In the genomic region with DNA sequence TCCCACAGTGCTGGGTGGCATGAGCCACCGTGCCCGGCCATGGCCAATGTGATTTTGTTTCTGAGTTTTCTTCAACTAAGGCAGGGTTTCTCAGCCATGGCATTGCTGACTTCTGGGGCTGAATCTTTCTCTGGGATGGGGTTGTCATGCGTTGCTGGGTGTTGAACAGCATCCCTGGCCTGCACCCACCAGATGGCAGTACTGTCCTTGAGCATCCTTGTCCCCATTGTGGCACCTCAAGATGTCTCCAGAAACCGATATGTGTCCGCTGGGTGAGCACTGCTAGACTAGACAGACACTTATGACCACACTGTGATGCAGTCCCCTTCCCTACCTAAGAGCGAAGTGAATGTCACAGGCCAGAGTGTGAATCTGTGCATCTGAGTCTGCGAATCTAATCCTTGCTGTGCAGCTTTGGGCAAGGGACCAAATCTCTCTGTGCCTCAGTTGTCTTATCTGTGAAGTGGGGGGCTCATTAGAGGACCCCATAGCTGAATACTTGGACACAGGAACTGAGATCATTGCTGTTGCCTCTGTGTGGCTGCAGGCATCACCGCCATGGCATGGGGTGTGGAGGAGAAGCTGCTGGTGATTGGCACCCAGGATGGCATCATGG, we compare ENCODE assay signal across 8 cellular contexts. TPM values are rescaled to one million over a fixed set of nuclear protein-coding genes. Genes with fewer than 3 reads are reported as not detected.
DNase-seq lines count a peak whose midpoint lies in the region; ATAC-seq and TF ChIP-seq lines count a peak whose summit lies in the region.

No MANE protein-coding gene starts in this region.

- H3K4me1 ChIP-seq in SK-N-SH (ENCODE audit: control insufficient read depth in 1 of 2, insufficient read depth in 2 of 2, low read depth in 1 of 2, low read length in 1 of 2): no peaks in the 10 kb centered on the region

- no peaks in the 10 kb centered on the region for H3F3A ChIP-seq in SK-N-SH (replicated peaks; ENCODE audit: insufficient read depth)

- no peak overlapping the region for H3K4me2 ChIP-seq in SK-N-SH

- H3K9me3 ChIP-seq in SK-N-SH: no peaks in the 10 kb centered on the region

- no peak overlapping the region for H3K9ac ChIP-seq in SK-N-SH

- no peaks in the 10 kb centered on the region for H3K9me2 ChIP-seq in SK-N-SH

- no peaks in the 10 kb centered on the region for H3K36me3 ChIP-seq in SK-N-SH (replicated peaks in 1 of 2; ENCODE audit: control insufficient read depth in 1 of 2, insufficient read depth in 2 of 2, low read length in 1 of 2)

- no peak for ATAC-seq in HG02870 (IDR thresholded peaks at IDR 0.05; ENCODE audit: unreplicated experiment)
- ATAC-seq in GM21723 (IDR thresholded peaks at IDR 0.05; ENCODE audit: unreplicated experiment): no peak

- CTCF ChIA-PET in SK-N-SH (lab: Yijun Ruan, JAX): interaction anchor here (0.6 to 4.2 kb wide), 5 partner anchors 9 to 279 kb away, joined by 3 to 28 read pairs (median 4); no protein-coding TSS in a partner anchor

- H3K4me3 ChIP-seq in SK-N-SH (ENCODE audit: low read depth in 2 of 2, low read length in 1 of 2): peak overlapping the region in 1 of 2 experiments; percentile 12; a peak in 1 of 4 replicates

- H3K27ac ChIP-seq in SK-N-SH (ENCODE audit: low read depth in 2 of 2, low read length in 1 of 2): no peak overlapping the region

- TF ChIP-seq RAD21 in SK-N-SH (IDR thresholded peaks at IDR 0.05; ENCODE audit: low read length): peak; percentile 72

- 17% methylated on average over 6 of the region's 8 CpGs for WGBS in SK-N-SH (ENCODE audit: low lambda C conversion rate)

- peak; percentile 9 for DNase-seq in DMS79 (lab: John Stamatoyannopoulos, UW)
- peak in 59 of 76 experiments; percentile 6 to 81 (median 46) for DNase-seq in HUDEP-2 (lab: John Stamatoyannopoulos, UW; ENCODE audit: unreplicated experiment in 76 of 76)
- DNase-seq in SK-N-SH: peak; percentile 52
- peak; percentile 4 for DNase-seq in amniotic stem cell (lab: John Stamatoyannopoulos, UW)
- peak; percentile 17 for DNase-seq in inferior parietal cortex (ENCODE audit: extremely low spot score)
- DNase-seq in stimulated activated CD4-positive, alpha-beta T cell treated with anti-CD3 and anti-CD28 coated beads, TNF-alpha, amount 100 ng/mL, for 48 hours (ENCODE audit: low read depth in 3 of 3): peak; percentile 20 to 29 (median 23)

- TF ChIP-seq EP300 in SK-N-SH (IDR thresholded peaks at IDR 0.05; ENCODE audit: borderline replicate concordance in 1 of 2, low read depth in 1 of 2, low read length in 1 of 2): no peak

- H3K27me3 ChIP-seq in SK-N-SH (ENCODE audit: insufficient read depth): peaks cover 14% of the 10 kb centered on the region; the same call in 1 of the 2 replicates

- H3K79me2 ChIP-seq in SK-N-SH (ENCODE audit: insufficient read depth): no peaks in the 10 kb centered on the region

- POLR2A ChIA-PET in SK-N-SH (lab: Yijun Ruan, JAX): no interaction called here

- no peak overlapping the region for H2AFZ ChIP-seq in SK-N-SH (ENCODE audit: low read depth)

- no peaks in the 10 kb centered on the region for H4K20me1 ChIP-seq in SK-N-SH (ENCODE audit: insufficient read depth)

- TF ChIP-seq CTCF in SK-N-SH (IDR thresholded peaks at IDR 0.05): peak; percentile 62

TF ChIP-seq in SK-N-SH, 30 proteins besides CTCF, POLR2A, EP300 and RAD21:
- TF ChIP-seq RFX5 (IDR thresholded peaks at IDR 0.05; ENCODE audit: low read length): peak; percentile 86
- TF ChIP-seq SMC3 (IDR thresholded peaks at IDR 0.05; ENCODE audit: low read depth, low read length): peak; percentile 59
- no peak for TF ChIP-seq YY1 (IDR thresholded peaks at IDR 0.05; ENCODE audit: low read depth)
- no peak for TF ChIP-seq RCOR1 (IDR thresholded peaks at IDR 0.05; ENCODE audit: low read length)
- TF ChIP-seq EZH2phosphoT487 (IDR thresholded peaks at IDR 0.05; ENCODE audit: borderline replicate concordance, low read depth): no peak

RNA-seq across cellular contexts. Expression of a gene that starts 50.3 kb away (rescaled TPM):
- 29.7 and 31.2 TPM in 2 replicates for polyA plus RNA-seq in SK-N-SH (2012; rRNA removed)
- polyA plus RNA-seq in SK-N-SH (2012; cell fraction: cytosol; rRNA removed): 11.8 and 17.1 TPM in 2 replicates
- polyA plus RNA-seq in SK-N-SH (2012; cell fraction: nucleus; rRNA removed): 156 and 269 TPM in 2 replicates

RNA-seq across cellular contexts. Expression of a gene that starts 59.3 kb away (rescaled TPM):
- not detected in 2 replicates for polyA plus RNA-seq in SK-N-SH (2012; rRNA removed)
- polyA plus RNA-seq in SK-N-SH (2012; cell fraction: cytosol; rRNA removed): not detected in 2 replicates
- polyA plus RNA-seq in SK-N-SH (2012; cell fraction: nucleus; rRNA removed): 0.01 TPM in 1 of 2 replicates, not detected in the other
